In genomic region chr2:190717764-190718651, GRCh38 we compare ENCODE assay signal across 9 cellular contexts.
DNase-seq lines count a peak whose midpoint lies in the region; ATAC-seq and TF ChIP-seq lines count a peak whose summit lies in the region.
"Had no signal": no experiment of that assay in that cellular context is flagged by ENCODE, and none has a peak within 500 bp of the region (broad histone marks: within the 10 kb centered on the region; RNA-seq: fewer than 3 reads in every experiment).

No MANE protein-coding gene starts in this region.

- intact Hi-C loops in activated CD4-positive, alpha-beta T cell treated with anti-CD3 and anti-CD28 coated beads, Interleukin-2, amount 10 ng/mL, durations not matched to agents 24 days and 14 days (cut with micrococcal nuclease) = loop anchor here (1.0 kb wide), 1 partner anchor 23 kb away; no protein-coding TSS in a partner anchor

- H3K4me1 Mint-ChIP-seq in T-helper 2 cell treated with Interferon-gamma antibody and Interleukin-4, amounts not matched to agents 5 μg/mL and 100 μg/mL, for 36 hours (ENCODE audit: low read depth) = peaks cover 46% of the 10 kb centered on the region
- peaks cover 53% of the 10 kb centered on the region for H3K4me1 Mint-ChIP-seq in activated CD4-positive, alpha-beta T cell treated with anti-CD3 and anti-CD28 coated beads, Interleukin-2, amount 10 ng/mL, durations not matched to agents 24 days and 14 days
- peaks cover 22% of the 10 kb centered on the region for H3K4me1 Mint-ChIP-seq in nephron progenitor cell

- peak overlapping the region; percentile 19 for H3K4me3 Mint-ChIP-seq in T-helper 2 cell treated with Interferon-gamma antibody and Interleukin-4, amounts not matched to agents 5 μg/mL and 100 μg/mL, for 36 hours
- H3K4me3 Mint-ChIP-seq in activated CD4-positive, alpha-beta T cell treated with anti-CD3 and anti-CD28 coated beads, Interleukin-2, amount 10 ng/mL, durations not matched to agents 24 days and 14 days = peak overlapping the region; percentile 64
- H3K4me3 Mint-ChIP-seq in nephron progenitor cell = no peak overlapping the region

- TF ChIP-seq CTCF in nephron progenitor cell (IDR thresholded peaks at IDR 0.05) = no peak

- peak overlapping the region; percentile 22 for H3K27ac Mint-ChIP-seq in T-helper 2 cell treated with Interferon-gamma antibody and Interleukin-4, amounts not matched to agents 5 μg/mL and 100 μg/mL, for 36 hours
- H3K27ac Mint-ChIP-seq in activated CD4-positive, alpha-beta T cell treated with anti-CD3 and anti-CD28 coated beads, Interleukin-2, amount 10 ng/mL, durations not matched to agents 24 days and 14 days = peak overlapping the region; percentile 96
- H3K27ac Mint-ChIP-seq in nephron progenitor cell = peak overlapping the region; percentile 62

- no peak for DNase-seq in T-helper 2 cell treated with Interferon-gamma antibody and Interleukin-4, amounts not matched to agents 5 μg/mL and 100 μg/mL, for 36 hours (ENCODE audit: low spot score)
- DNase-seq in T-helper 2 cell (no peak), NCI-H1105 treated with DMSO at 0.1 percent for 48 hours (lab: John Stamatoyannopoulos, UW) (peak; percentile 74), nephron progenitor cell (no peak), SW 1271 (lab: John Stamatoyannopoulos, UW) (no peak), dedifferentiated amniotic fluid mesenchymal stem cell (ENCODE audit: extremely low spot score) (no peak)
- DNase-seq in activated CD4-positive, alpha-beta T cell treated with anti-CD3 and anti-CD28 coated beads, Interleukin-2, amount 10 ng/mL, durations not matched to agents 24 days and 14 days = peak; percentile 54
- DNase-seq: upper lobe of right lung had no signal

- no peaks in the 10 kb centered on the region for H3K27me3 Mint-ChIP-seq in T-helper 2 cell treated with Interferon-gamma antibody and Interleukin-4, amounts not matched to agents 5 μg/mL and 100 μg/mL, for 36 hours (ENCODE audit: low read depth)
- no peaks in the 10 kb centered on the region for H3K27me3 Mint-ChIP-seq in activated CD4-positive, alpha-beta T cell treated with anti-CD3 and anti-CD28 coated beads, Interleukin-2, amount 10 ng/mL, durations not matched to agents 24 days and 14 days
- peaks cover 3% of the 10 kb centered on the region for H3K27me3 Mint-ChIP-seq in nephron progenitor cell (ENCODE audit: low read depth, poor library complexity)

- no peaks in the 10 kb centered on the region for H3K9me3 Mint-ChIP-seq in T-helper 2 cell treated with Interferon-gamma antibody and Interleukin-4, amounts not matched to agents 5 μg/mL and 100 μg/mL, for 36 hours
- no peaks in the 10 kb centered on the region for H3K9me3 Mint-ChIP-seq in activated CD4-positive, alpha-beta T cell treated with anti-CD3 and anti-CD28 coated beads, Interleukin-2, amount 10 ng/mL, durations not matched to agents 24 days and 14 days
- peaks cover 8% of the 10 kb centered on the region for H3K9me3 Mint-ChIP-seq in nephron progenitor cell

- no peaks in the 10 kb centered on the region for H3K36me3 Mint-ChIP-seq in T-helper 2 cell treated with Interferon-gamma antibody and Interleukin-4, amounts not matched to agents 5 μg/mL and 100 μg/mL, for 36 hours (ENCODE audit: low read depth)
- no peaks in the 10 kb centered on the region for H3K36me3 Mint-ChIP-seq in activated CD4-positive, alpha-beta T cell treated with anti-CD3 and anti-CD28 coated beads, Interleukin-2, amount 10 ng/mL, durations not matched to agents 24 days and 14 days (ENCODE audit: low read depth)
- no peaks in the 10 kb centered on the region for H3K36me3 Mint-ChIP-seq in nephron progenitor cell (ENCODE audit: low read depth)

- no peak for ATAC-seq in GM19455 (IDR thresholded peaks at IDR 0.05; ENCODE audit: unreplicated experiment)

Comparison
In these comparisons a context has a peak if more than half of its experiments do, and no peak if none do; other contexts are left out.
1. DNase-seq: peak in NCI-H1105 treated with DMSO at 0.1 percent for 48 hours (single experiment) and activated CD4-positive, alpha-beta T cell treated with anti-CD3 and anti-CD28 coated beads, Interleukin-2, amount 10 ng/mL, durations not matched to agents 24 days and 14 days (single experiment); none in T-helper 2 cell treated with Interferon-gamma antibody and Interleukin-4, amounts not matched to agents 5 μg/mL and 100 μg/mL, for 36 hours (single experiment), T-helper 2 cell (0 of 5), nephron progenitor cell (single experiment), SW 1271 (0 of 2) and dedifferentiated amniotic fluid mesenchymal stem cell (single experiment).
2. H3K27ac Mint-ChIP-seq: peak in every context shown above with its lines; median percentile 96 in activated CD4-positive, alpha-beta T cell treated with anti-CD3 and anti-CD28 coated beads, Interleukin-2, amount 10 ng/mL, durations not matched to agents 24 days and 14 days; 62 in nephron progenitor cell; 22 in T-helper 2 cell treated with Interferon-gamma antibody and Interleukin-4, amounts not matched to agents 5 μg/mL and 100 μg/mL, for 36 hours.